ENCODE assay signal across 1 cellular context in genomic region chr3:49027634-49028033, GRCh38.
TF ChIP-seq lines count a peak whose summit lies in the region.

No MANE protein-coding gene starts in this region.

TF ChIP-seq in GM23338, 12 proteins besides CTCF, POLR2A, EP300 and RAD21:
- TF ChIP-seq REST (IDR thresholded peaks at IDR 0.05; ENCODE audit: unreplicated experiment) (no peak), ZNF114 (CRISPR knock-in tag; IDR thresholded peaks at IDR 0.05) (no peak), POLR2AphosphoS5 (IDR thresholded peaks at IDR 0.05; ENCODE audit: low read depth) (no peak), JUNB (IDR thresholded peaks at IDR 0.05; ENCODE audit: unreplicated experiment) (no peak), CREB1 (CRISPR knock-in tag; IDR thresholded peaks at IDR 0.05; ENCODE audit: low read depth) (no peak), ETS1 (IDR thresholded peaks at IDR 0.05) (no peak), ZNF462 (CRISPR knock-in tag; IDR thresholded peaks at IDR 0.05) (no peak), EZH2phosphoT487 (IDR thresholded peaks at IDR 0.05; ENCODE audit: unreplicated experiment) (no peak)
